Comparison of ENCODE assay signal across 16 cellular contexts in the genomic region with DNA sequence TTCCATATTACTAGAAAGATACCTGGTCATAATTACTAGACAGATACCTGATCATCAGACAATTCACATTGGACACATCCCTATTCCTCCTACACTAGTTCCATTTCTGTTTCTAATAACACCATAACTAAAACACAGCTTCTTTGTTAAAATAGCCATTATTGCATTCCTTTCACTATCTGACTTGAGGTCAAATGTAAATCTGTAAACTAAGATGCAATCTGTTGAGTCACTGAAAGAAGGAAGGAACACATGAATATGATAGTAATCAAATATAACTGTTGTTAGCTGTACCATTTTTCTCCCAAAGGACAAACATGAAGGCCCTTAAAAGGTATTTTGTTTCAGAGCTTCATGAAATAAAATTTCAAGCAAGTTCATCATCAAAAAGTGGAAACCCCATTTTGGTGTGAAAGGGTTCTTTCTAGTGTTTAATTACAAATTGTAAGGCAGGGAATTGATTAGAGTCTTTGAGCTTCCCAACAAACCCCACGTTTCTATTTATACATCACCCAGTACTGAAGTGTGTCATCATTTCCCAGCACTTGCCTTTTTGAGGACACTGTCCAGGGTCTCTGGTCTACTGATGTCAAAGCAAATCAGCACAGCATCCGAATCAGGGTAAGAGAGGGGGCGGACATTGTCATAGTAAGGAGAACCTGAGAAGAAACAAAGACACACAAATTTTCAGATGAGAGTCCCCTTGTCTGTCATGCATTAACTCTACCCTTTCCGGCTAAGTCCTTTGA. TPM values are rescaled to one million over a fixed set of nuclear protein-coding genes. Genes with fewer than 3 reads are reported as not detected.
DNase-seq lines count a peak whose midpoint lies in the region; ATAC-seq and TF ChIP-seq lines count a peak whose summit lies in the region.
"Had no signal": no experiment of that assay in that cellular context is flagged by ENCODE, and none has a peak within 500 bp of the region (broad histone marks: within the 10 kb centered on the region; RNA-seq: fewer than 3 reads in every experiment).

No MANE protein-coding gene starts in this region.

- no peak for TF ChIP-seq POLR2A in upper lobe of left lung (IDR thresholded peaks at IDR 0.05)

- CTCF ChIA-PET in activated CD4-positive, alpha-beta T cell treated with anti-CD3 and anti-CD28 coated beads for 36 hours (lab: Charles Lee), result no interaction called here

- H3K36me3 ChIP-seq in heart right ventricle (peaks cover 0 to 56% (median 21%) of the 10 kb centered on the region in 9 donors), right atrium auricular region (peaks cover 26% of the 10 kb centered on the region), upper lobe of left lung (peaks cover 0 to 26% (median 2%) of the 10 kb centered on the region in 4 donors)

- H3K9me3 ChIP-seq in heart right ventricle, result no peaks in the 10 kb centered on the region
- no peaks in the 10 kb centered on the region for H3K9me3 ChIP-seq in right atrium auricular region
- H3K9me3 ChIP-seq in upper lobe of left lung, result no peaks in the 10 kb centered on the region
- H3K9me3 ChIP-seq: thoracic aorta had no signal

- H3K4me3 Mint-ChIP-seq in mesothelial cell of epicardium (no peak overlapping the region), CD14-positive monocyte (no peak overlapping the region)
- no peak overlapping the region for H3K4me3 Mint-ChIP-seq in activated CD4-positive, alpha-beta T cell treated with anti-CD3 and anti-CD28 coated beads for 36 hours

- intact Hi-C loops in heart right ventricle (cut with DNase I), result loop anchor here in 1 of 10 donors (10.0 kb wide), 1 partner anchor 190 kb away; no protein-coding TSS in a partner anchor
- intact Hi-C loops in activated CD4-positive, alpha-beta T cell treated with anti-CD3 and anti-CD28 coated beads for 36 hours (cut with DNase I, micrococcal nuclease), result no loop called here
- intact Hi-C loops in CD14-positive monocyte (cut with micrococcal nuclease), result no loop called here

- H3K4me1 ChIP-seq in heart right ventricle, result peaks cover 14 to 83% (median 69%) of the 10 kb centered on the region in 9 donors
- peaks cover 0 to 67% of the 10 kb centered on the region in 2 donors for H3K4me1 ChIP-seq in right atrium auricular region
- H3K4me1 ChIP-seq in upper lobe of left lung, result peaks cover 9 to 32% (median 22%) of the 10 kb centered on the region in 4 donors

- no peaks in the 10 kb centered on the region for H3K27me3 ChIP-seq in heart right ventricle
- H3K27me3 ChIP-seq in right atrium auricular region, result no peaks in the 10 kb centered on the region
- H3K27me3 ChIP-seq in upper lobe of left lung, result no peaks in the 10 kb centered on the region

- H3K9me3 Mint-ChIP-seq in mesothelial cell of epicardium, result no peaks in the 10 kb centered on the region
- no peaks in the 10 kb centered on the region for H3K9me3 Mint-ChIP-seq in activated CD4-positive, alpha-beta T cell treated with anti-CD3 and anti-CD28 coated beads for 36 hours (ENCODE audit: low read depth)
- peaks cover 0 to 5% (median 0%) of the 10 kb centered on the region in 7 donors for H3K9me3 Mint-ChIP-seq in CD14-positive monocyte

- no peak for TF ChIP-seq CTCF in heart right ventricle (IDR thresholded peaks at IDR 0.05)
- TF ChIP-seq CTCF in right atrium auricular region (IDR thresholded peaks at IDR 0.05), result no peak
- no peak for TF ChIP-seq CTCF in choroid plexus epithelial cell (conservative IDR thresholded peaks at IDR 0.05; ENCODE audit: low read depth, low read length)
- no peak for TF ChIP-seq CTCF in mesothelial cell of epicardium (IDR thresholded peaks at IDR 0.05; ENCODE audit: unreplicated experiment)
- TF ChIP-seq CTCF in upper lobe of left lung (IDR thresholded peaks at IDR 0.05), result no peak
- no peak for TF ChIP-seq CTCF in CD14-positive monocyte (IDR thresholded peaks at IDR 0.05)

- H3K4me3 ChIP-seq in heart right ventricle, result no peak overlapping the region
- H3K4me3 ChIP-seq in right atrium auricular region, result no peak overlapping the region
- H3K4me3 ChIP-seq in choroid plexus epithelial cell (ENCODE audit: low read depth, low read length), result no peak overlapping the region
- no peak overlapping the region for H3K4me3 ChIP-seq in upper lobe of left lung
- H3K4me3 ChIP-seq: thoracic aorta had no signal

- ATAC-seq in heart right ventricle, result peak in 2 of 8 donors; percentile 39 to 51
- ATAC-seq in upper lobe of left lung (ENCODE audit: low FRiP score in 2 of 2), result no peak
- ATAC-seq in activated CD4-positive, alpha-beta T cell treated with anti-CD3 and anti-CD28 coated beads for 36 hours, result no peak
- no peak for ATAC-seq in GM21515 (IDR thresholded peaks at IDR 0.05; ENCODE audit: unreplicated experiment)
- ATAC-seq: Right ventricle myocardium inferior had no signal

- H3K27ac ChIP-seq in heart right ventricle (peak overlapping the region in 7 of 10 donors; percentile 42 to 97 (median 93)), right atrium auricular region (peak overlapping the region in 1 of 2 donors; percentile 65), upper lobe of left lung (peak overlapping the region in 3 of 4 donors; percentile 43 to 65 (median 58))

- TF ChIP-seq EP300 in upper lobe of left lung (IDR thresholded peaks at IDR 0.05), result no peak

- no peaks in the 10 kb centered on the region for H3K27me3 Mint-ChIP-seq in mesothelial cell of epicardium (ENCODE audit: low read depth)
- H3K27me3 Mint-ChIP-seq in activated CD4-positive, alpha-beta T cell treated with anti-CD3 and anti-CD28 coated beads for 36 hours, result peaks cover 2% of the 10 kb centered on the region
- H3K27me3 Mint-ChIP-seq in CD14-positive monocyte (ENCODE audit: low read depth in 3 of 3), result peaks cover 0 to 4% (median 0%) of the 10 kb centered on the region in 3 donors

- peaks cover 49% of the 10 kb centered on the region for H3K36me3 Mint-ChIP-seq in mesothelial cell of epicardium
- H3K36me3 Mint-ChIP-seq in activated CD4-positive, alpha-beta T cell treated with anti-CD3 and anti-CD28 coated beads for 36 hours (ENCODE audit: low read depth), result no peaks in the 10 kb centered on the region
- no peaks in the 10 kb centered on the region for H3K36me3 Mint-ChIP-seq in CD14-positive monocyte

- H3K4me1 Mint-ChIP-seq in mesothelial cell of epicardium (peaks cover 99% of the 10 kb centered on the region), CD14-positive monocyte (no peaks in the 10 kb centered on the region)
- H3K4me1 Mint-ChIP-seq in activated CD4-positive, alpha-beta T cell treated with anti-CD3 and anti-CD28 coated beads for 36 hours, result no peaks in the 10 kb centered on the region

- POLR2A ChIA-PET in activated CD4-positive, alpha-beta T cell treated with anti-CD3 and anti-CD28 coated beads for 36 hours (lab: Charles Lee), result no interaction called here

- H3K27ac Mint-ChIP-seq in mesothelial cell of epicardium, result peak overlapping the region; percentile 62
- no peak overlapping the region for H3K27ac Mint-ChIP-seq in activated CD4-positive, alpha-beta T cell treated with anti-CD3 and anti-CD28 coated beads for 36 hours
- H3K27ac Mint-ChIP-seq in CD14-positive monocyte, result no peak overlapping the region

- WGBS in heart right ventricle, 2 donors, result 67 to 69% methylated on average over 4 of the region's 4 CpGs
- 81 to 91% methylated on average over 4 of the region's 4 CpGs for WGBS in upper lobe of left lung, 2 donors

- DNase-seq in heart right ventricle, result no peak
- DNase-seq in right atrium auricular region (ENCODE audit: low spot score), result no peak
- DNase-seq in choroid plexus epithelial cell (ENCODE audit: low read depth), result peak; percentile 54
- no peak for DNase-seq in mesothelial cell of epicardium (ENCODE audit: low spot score in 2 of 2, unreplicated experiment in 2 of 2)
- DNase-seq in upper lobe of left lung, result no peak
- DNase-seq in activated CD4-positive, alpha-beta T cell treated with anti-CD3 and anti-CD28 coated beads for 36 hours, result no peak
- no peak for DNase-seq in CD14-positive monocyte (ENCODE audit: low spot score)
- DNase-seq: activated naive CD4-positive, alpha-beta T cell treated with Interleukin-2 at 50 U/mL for 16 hours; cerebellar nuclear complex; COR-L47; kidney glomerular epithelial cell; NCI-H1417; NCI-H69 had no signal

RNA-seq across cellular contexts. Expression of gene RND3, which starts 13.0 kb away (rescaled TPM):
- total RNA-seq in heart right ventricle, result 10 to 100 TPM; 20.7 to 74.3 (median 41.0) TPM
- polyA plus RNA-seq in heart right ventricle, result 10 to 100 TPM; 15.4 to 22.3 TPM
- 10 to 100 TPM in 1 of 2 donors, 1 to 10 TPM in 1; 9.6 to 25.4 TPM for total RNA-seq in right atrium auricular region
- total RNA-seq in mesothelial cell of epicardium, result 140 to 145 TPM (median 144 TPM) in 3 replicates
- total RNA-seq in upper lobe of left lung, result 10 to 100 TPM; 13.0 to 40.0 (median 26.7) TPM
- not detected for total RNA-seq in activated CD4-positive, alpha-beta T cell treated with anti-CD3 and anti-CD28 coated beads for 36 hours
- polyA plus RNA-seq in CD14-positive monocyte, result not detected

Comparison
In these comparisons a context has a peak if more than half of its experiments do, and no peak if none do; other contexts are left out.
1. RNA of gene RND3, which starts 13.0 kb away (total RNA-seq): 140 to 145 TPM in mesothelial cell of epicardium, 20.7 to 74.3 TPM in heart right ventricle, 13.0 to 40.0 TPM in upper lobe of left lung and 9.6 to 25.4 TPM in right atrium auricular region; not detected in activated CD4-positive, alpha-beta T cell treated with anti-CD3 and anti-CD28 coated beads for 36 hours; every median in the first group is over 10 times any median in the second.